Comparison of ENCODE assay signal across 1 cellular context in the genomic region with DNA sequence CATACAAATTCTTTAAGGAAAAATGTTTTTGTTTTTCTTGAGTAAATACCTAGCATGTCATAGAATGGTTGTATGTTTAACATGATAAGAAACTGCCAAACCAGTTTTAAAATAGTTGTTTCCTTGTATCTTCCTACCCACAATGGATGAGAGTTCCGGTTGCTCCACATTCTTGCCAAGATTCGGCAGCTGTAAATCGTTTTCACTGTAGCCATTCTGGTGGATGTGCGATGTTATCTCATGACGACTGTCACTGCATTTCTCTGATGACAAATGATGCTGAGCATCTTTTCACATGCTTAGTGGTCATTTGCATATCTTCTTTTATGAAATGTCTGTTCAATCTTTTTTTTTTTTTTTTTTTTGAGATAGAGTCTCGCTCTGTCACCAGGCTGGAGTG.
TF ChIP-seq lines count a peak whose summit lies in the region.

No MANE protein-coding gene starts in this region.

TF ChIP-seq in A549, 52 proteins besides CTCF, POLR2A, EP300 and RAD21 (continued from another document):
- TF ChIP-seq, protein P1, sequence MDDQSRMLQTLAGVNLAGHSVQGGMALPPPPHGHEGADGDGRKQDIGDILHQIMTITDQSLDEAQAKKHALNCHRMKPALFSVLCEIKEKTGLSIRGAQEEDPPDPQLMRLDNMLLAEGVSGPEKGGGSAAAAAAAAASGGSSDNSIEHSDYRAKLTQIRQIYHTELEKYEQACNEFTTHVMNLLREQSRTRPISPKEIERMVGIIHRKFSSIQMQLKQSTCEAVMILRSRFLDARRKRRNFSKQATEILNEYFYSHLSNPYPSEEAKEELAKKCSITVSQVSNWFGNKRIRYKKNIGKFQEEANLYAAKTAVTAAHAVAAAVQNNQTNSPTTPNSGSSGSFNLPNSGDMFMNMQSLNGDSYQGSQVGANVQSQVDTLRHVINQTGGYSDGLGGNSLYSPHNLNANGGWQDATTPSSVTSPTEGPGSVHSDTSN (IDR thresholded peaks at IDR 0.05) = no peak
- TF ChIP-seq TP53 (CRISPR knock-in tag; IDR thresholded peaks at IDR 0.05) (no peak), JUNB (IDR thresholded peaks at IDR 0.05) (no peak), CHD2 (IDR thresholded peaks at IDR 0.05; ENCODE audit: low read length, partially characterized antibody) (no peak), GATA3 (IDR thresholded peaks at IDR 0.05; ENCODE audit: borderline replicate concordance) (no peak)
- TF ChIP-seq, protein P2, sequence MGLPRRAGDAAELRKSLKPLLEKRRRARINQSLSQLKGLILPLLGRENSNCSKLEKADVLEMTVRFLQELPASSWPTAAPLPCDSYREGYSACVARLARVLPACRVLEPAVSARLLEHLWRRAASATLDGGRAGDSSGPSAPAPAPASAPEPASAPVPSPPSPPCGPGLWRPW (IDR thresholded peaks at IDR 0.05) = no peak
